In genomic region chr2:15166878-15167277, GRCh38 we compare ENCODE assay signal across 8 cellular contexts.
"Had no signal": no experiment of that assay in that cellular context is flagged by ENCODE, and none has a peak within 500 bp of the region (broad histone marks: within the 10 kb centered on the region; RNA-seq: fewer than 3 reads in every experiment).

No MANE protein-coding gene starts in this region.

- FAIRE-seq: G401.6, GM12878, GM12891, GM12892, GM18507, GM19239 had no signal

- H3K4me3 ChIP-seq: GM12878 had no signal

- DNase-seq: GDM1, GF-D8 had no signal

- ATAC-seq: GM12878 had no signal
